In the genomic region with DNA sequence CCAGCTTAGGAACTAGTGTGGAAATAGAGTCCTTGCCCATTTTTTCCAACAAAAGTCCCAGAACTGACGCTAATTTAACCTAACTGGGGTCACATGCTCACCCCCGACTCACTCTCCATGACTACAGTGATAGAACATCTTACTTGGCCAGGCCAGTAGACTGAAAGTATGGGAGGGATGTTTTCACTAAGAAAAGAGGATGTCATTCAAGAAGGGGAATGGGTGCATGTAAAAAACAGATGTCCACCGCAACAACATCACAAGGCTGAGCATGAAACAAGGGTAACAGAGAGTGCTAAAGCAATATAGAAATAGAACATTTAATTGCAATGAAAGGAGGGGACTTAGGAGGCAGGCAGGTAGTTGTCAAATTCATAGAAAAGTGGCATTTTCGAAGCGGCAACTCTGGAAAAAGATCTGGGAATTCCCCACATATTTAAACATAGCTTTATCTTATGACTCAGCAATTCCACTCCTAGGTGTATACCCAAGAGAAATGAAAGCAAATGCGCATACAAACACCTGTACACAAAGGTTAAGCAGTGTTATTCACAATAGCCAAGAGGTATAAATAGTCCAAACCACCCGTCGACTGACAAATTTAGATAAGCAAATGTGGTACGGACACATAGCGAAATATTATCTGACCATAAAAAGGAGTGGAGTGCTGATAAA, we compare ENCODE assay signal across 11 cellular contexts. TPM values are rescaled to one million over a fixed set of nuclear protein-coding genes. Genes with fewer than 3 reads are reported as not detected.
DNase-seq lines count a peak whose midpoint lies in the region; ATAC-seq and TF ChIP-seq lines count a peak whose summit lies in the region.
"Had no signal": no experiment of that assay in that cellular context is flagged by ENCODE, and none has a peak within 500 bp of the region (broad histone marks: within the 10 kb centered on the region; RNA-seq: fewer than 3 reads in every experiment).

No MANE protein-coding gene starts in this region.

- no peaks in the 10 kb centered on the region for H4K20me1 ChIP-seq in Karpas-422 (ENCODE audit: insufficient read depth, low read depth, low read length)

- H3K9me3 Mint-ChIP-seq in stimulated activated naive B cell treated with anti-CD40 and anti-IgM and Interleukin-4, amounts not matched to agents 10 μg/mL and 1 μg/mL and 100 μg/mL, for 72 hours = peaks cover 4 to 6% of the 10 kb centered on the region in 2 donors
- H3K9me3 Mint-ChIP-seq: nephron had no signal

- peak; percentile 31 for DNase-seq in DMS53 (lab: John Stamatoyannopoulos, UW)
- no peak for DNase-seq in DMS53 treated with DMSO at 0.1 percent for 48 hours (lab: John Stamatoyannopoulos, UW; ENCODE audit: unreplicated experiment)
- peak; percentile 17 for DNase-seq in M059J (ENCODE audit: low read depth)
- DNase-seq in stimulated activated naive B cell treated with anti-CD40 and anti-IgM and Interleukin-4, amounts not matched to agents 10 μg/mL and 1 μg/mL and 100 μg/mL, for 72 hours = peak; percentile 8
- DNase-seq in BE2C = no peak
- DNase-seq in Karpas-422 = no peak
- DNase-seq in central memory CD4-positive, alpha-beta T cell = no peak

- ATAC-seq in HG02678 (IDR thresholded peaks at IDR 0.05; ENCODE audit: unreplicated experiment) = peak; percentile 63
- peak; percentile 67 to 69 for ATAC-seq in stimulated activated naive B cell treated with anti-CD40 and anti-IgM and Interleukin-4, amounts not matched to agents 10 μg/mL and 1 μg/mL and 100 μg/mL, for 72 hours (replicated peaks)
- ATAC-seq: Panc1 had no signal

- H2AFZ ChIP-seq in Karpas-422 (ENCODE audit: low read length) = no peak overlapping the region

- H3K79me2 ChIP-seq in Karpas-422 (ENCODE audit: low read length) = no peaks in the 10 kb centered on the region

- H3K36me3 ChIP-seq in BE2C (no peaks in the 10 kb centered on the region), Karpas-422 (ENCODE audit: insufficient read depth, low read length) (no peaks in the 10 kb centered on the region)

- H3K4me2 ChIP-seq in Karpas-422 (ENCODE audit: low read depth, low read length, poor library complexity, severe bottlenecking) = no peak overlapping the region

- no peak for TF ChIP-seq CTCF in BE2C (IDR thresholded peaks at IDR 0.05; ENCODE audit: low read depth, low read length)

- peaks cover 0 to 5% of the 10 kb centered on the region in 2 donors for H3K36me3 Mint-ChIP-seq in stimulated activated naive B cell treated with anti-CD40 and anti-IgM and Interleukin-4, amounts not matched to agents 10 μg/mL and 1 μg/mL and 100 μg/mL, for 72 hours

- H3K9me3 ChIP-seq in BE2C (no peaks in the 10 kb centered on the region), Karpas-422 (ENCODE audit: low read length) (no peaks in the 10 kb centered on the region)

- H3K27ac ChIP-seq in Karpas-422 (ENCODE audit: low read length) = no peak overlapping the region
- H3K27ac ChIP-seq: 22Rv1 had no signal

- peak overlapping the region; percentile 45 to 53 for H3K4me3 Mint-ChIP-seq in stimulated activated naive B cell treated with anti-CD40 and anti-IgM and Interleukin-4, amounts not matched to agents 10 μg/mL and 1 μg/mL and 100 μg/mL, for 72 hours
- H3K4me3 Mint-ChIP-seq: nephron had no signal

- peaks cover 31 to 41% of the 10 kb centered on the region in 2 donors for H3K4me1 Mint-ChIP-seq in stimulated activated naive B cell treated with anti-CD40 and anti-IgM and Interleukin-4, amounts not matched to agents 10 μg/mL and 1 μg/mL and 100 μg/mL, for 72 hours

- H3K9me2 ChIP-seq in Karpas-422 (replicated peaks; ENCODE audit: insufficient read depth, low read length) = no peaks in the 10 kb centered on the region

- H3K4me1 ChIP-seq in BE2C (no peaks in the 10 kb centered on the region), Karpas-422 (ENCODE audit: low read length) (no peaks in the 10 kb centered on the region)

- H3K27me3 ChIP-seq in BE2C (no peaks in the 10 kb centered on the region), Karpas-422 (ENCODE audit: low read length) (no peaks in the 10 kb centered on the region)

- H3K4me3 ChIP-seq in BE2C (ENCODE audit: low read depth, low read length) (no peak overlapping the region), Karpas-422 (ENCODE audit: low read length) (no peak overlapping the region)

- H3K27ac Mint-ChIP-seq in stimulated activated naive B cell treated with anti-CD40 and anti-IgM and Interleukin-4, amounts not matched to agents 10 μg/mL and 1 μg/mL and 100 μg/mL, for 72 hours = peak overlapping the region; percentile 63
- H3K27ac Mint-ChIP-seq: nephron had no signal

- H3K9ac ChIP-seq in Karpas-422 (ENCODE audit: low read length) = no peak overlapping the region

- no peaks in the 10 kb centered on the region for H3K27me3 Mint-ChIP-seq in stimulated activated naive B cell treated with anti-CD40 and anti-IgM and Interleukin-4, amounts not matched to agents 10 μg/mL and 1 μg/mL and 100 μg/mL, for 72 hours

RNA-seq across cellular contexts. Expression of gene UBE2E2, which starts 41.1 kb away (rescaled TPM):
- 12.0 and 17.5 TPM in 2 replicates for total RNA-seq in M059J (2014; rRNA removed; shearing (Covaris generic))
- 0.80 TPM for polyA plus RNA-seq in BE2C (2012; ENCODE audit: insufficient read depth, insufficient read length, low read depth)
- total RNA-seq in Karpas-422 (2014; rRNA removed; shearing (Covaris generic); ENCODE audit: low replicate concordance) = 10.1 and 14.7 TPM in 2 replicates

Comparison
In these comparisons a context has a peak if more than half of its experiments do, and no peak if none do; other contexts are left out.
1. DNase-seq: peak in DMS53 (single experiment), M059J (single experiment) and stimulated activated naive B cell treated with anti-CD40 and anti-IgM and Interleukin-4, amounts not matched to agents 10 μg/mL and 1 μg/mL and 100 μg/mL, for 72 hours (single experiment); none in DMS53 treated with DMSO at 0.1 percent for 48 hours (single experiment), BE2C (single experiment), Karpas-422 (single experiment) and central memory CD4-positive, alpha-beta T cell (single experiment).